15 cellular contexts compared by ENCODE assay signal in genomic region chr21:17461582-17461981, GRCh38. TPM values are rescaled to one million over a fixed set of nuclear protein-coding genes. Genes with fewer than 3 reads are reported as not detected.
DNase-seq lines count a peak whose midpoint lies in the region; ATAC-seq, FAIRE-seq and TF ChIP-seq lines count a peak whose summit lies in the region.
"Had no signal": no experiment of that assay in that cellular context is flagged by ENCODE, and none has a peak within 500 bp of the region (broad histone marks: within the 10 kb centered on the region; RNA-seq: fewer than 3 reads in every experiment).

No MANE protein-coding gene starts in this region.

- POLR2A ChIA-PET in HepG2 (lab: Yijun Ruan, JAX) = interaction anchor here (2.8 to 2.9 kb wide), 2 partner anchors 11 to 51 kb away, joined by 14 to 18 read pairs; partner anchors contain the start of gene CXADR

- peaks cover 8% of the 10 kb centered on the region for H3K27me3 Mint-ChIP-seq in stimulated activated naive CD8-positive, alpha-beta T cell treated with anti-CD3 and anti-CD28 coated beads, Interleukin-15, amount 100 ng/mL, for 72 hours

- CTCF ChIA-PET in HepG2 (lab: Yijun Ruan, JAX; ENCODE audit: low intra/inter-chr PET ratio, low total read pairs) = no interaction called here

- no peaks in the 10 kb centered on the region for H3K79me2 ChIP-seq in HepG2 (ENCODE audit: insufficient read depth, low read length)

- intact Hi-C loops in HepG2 (cut with micrococcal nuclease; ENCODE audit: unreplicated experiment) = no loop called here

- H3K9me3 ChIP-seq in HepG2 (ENCODE audit: low read length) = no peaks in the 10 kb centered on the region
- H3K9me3 ChIP-seq: SJSA1 had no signal

- no peak overlapping the region for H2AFZ ChIP-seq in HepG2 (ENCODE audit: low read length)

- no peaks in the 10 kb centered on the region for H3K9me3 Mint-ChIP-seq in stimulated activated naive CD8-positive, alpha-beta T cell treated with anti-CD3 and anti-CD28 coated beads, Interleukin-15, amount 100 ng/mL, for 72 hours
- H3K9me3 Mint-ChIP-seq: WTC11 had no signal

- in situ Hi-C loops in HepG2 (cut with HindIII; ENCODE audit: extremely low pct_ligation_motif_present, low pct_unique_long_range_greater_than_20kb) = loop anchor here (5.0 kb wide), 1 partner anchor 41 kb away; no protein-coding TSS in a partner anchor

- no peak for TF ChIP-seq POLR2A in HepG2 (IDR thresholded peaks at IDR 0.05; ENCODE audit: insufficient read depth in 1 of 2, low read depth in 2 of 2, low read length in 2 of 2)

- H3K27ac Mint-ChIP-seq in stimulated activated naive CD8-positive, alpha-beta T cell treated with anti-CD3 and anti-CD28 coated beads, Interleukin-15, amount 100 ng/mL, for 72 hours = no peak overlapping the region
- H3K27ac Mint-ChIP-seq: activated naive CD8-positive, alpha-beta T cell; WTC11 had no signal

- H3K27me3 ChIP-seq in bronchial epithelial cell (ENCODE audit: control insufficient read depth, insufficient read depth, low read length) = no peaks in the 10 kb centered on the region
- H3K27me3 ChIP-seq in HepG2 (ENCODE audit: control insufficient read depth in 1 of 2, insufficient read depth in 2 of 2, low read length in 2 of 2) = no peaks in the 10 kb centered on the region
- H3K27me3 ChIP-seq: SJSA1 had no signal

- H3K4me3 ChIP-seq in AG10803 (ENCODE audit: low read length) (no peak overlapping the region), bronchial epithelial cell (ENCODE audit: low read depth, low read length) (no peak overlapping the region), HepG2 (replicated peaks in 1 of 3; ENCODE audit: insufficient read depth in 1 of 3, low read depth in 2 of 3, low read length in 3 of 3) (no peak overlapping the region; a peak in 1 of 6 replicates)
- H3K4me3 ChIP-seq: SJSA1 had no signal

- no peak for TF ChIP-seq EP300 in HepG2 (IDR thresholded peaks at IDR 0.05; ENCODE audit: low read depth in 2 of 2, low read length in 2 of 2)
- TF ChIP-seq EP300 in HepG2 (CRISPR knock-in tag; IDR thresholded peaks at IDR 0.05; ENCODE audit: borderline replicate concordance) = no peak

- H3K27ac ChIP-seq in HepG2 (ENCODE audit: extremely low read length, insufficient read depth, low read length) = peak overlapping the region; percentile 80
- H3K27ac ChIP-seq: SJSA1 had no signal

- no peak for TF ChIP-seq RAD21 in HepG2 (CRISPR knock-in tag; IDR thresholded peaks at IDR 0.05)

- H3K9ac ChIP-seq in HepG2 (ENCODE audit: insufficient read depth, low read depth, low read length) = peak overlapping the region; percentile 23; the same call in 1 of the 2 replicates

- 17% methylated on average over 4 of the region's 4 CpGs for WGBS in HepG2 (ENCODE audit: low lambda C conversion rate)

- H3K4me1 ChIP-seq in HepG2 (ENCODE audit: insufficient read depth, low read length) = peaks cover 47% of the 10 kb centered on the region
- H3K4me1 ChIP-seq: SJSA1 had no signal

- no TSS peak for BruUV-seq in HepG2 (replicated peaks; lab: Mats Ljungman, UMichigan)

- H4K20me1 ChIP-seq in HepG2 (ENCODE audit: insufficient read depth, low read length) = no peaks in the 10 kb centered on the region

- TF ChIP-seq CTCF in AG10803 (conservative IDR thresholded peaks at IDR 0.05; ENCODE audit: low read length) (no peak), bronchial epithelial cell (IDR thresholded peaks at IDR 0.05; ENCODE audit: insufficient read depth, low read length, severe bottlenecking) (no peak), HepG2 (CRISPR knock-in tag; IDR thresholded peaks at IDR 0.05) (no peak)

- H3K36me3 ChIP-seq in bronchial epithelial cell (ENCODE audit: control insufficient read depth, insufficient read depth, low read length) (no peaks in the 10 kb centered on the region), HepG2 (replicated peaks in 1 of 2; ENCODE audit: control insufficient read depth in 1 of 2, insufficient read depth in 2 of 2, low read length in 2 of 2) (no peaks in the 10 kb centered on the region)
- H3K36me3 ChIP-seq: SJSA1 had no signal

- FAIRE-seq in bronchial epithelial cell (lab: Jason Lieb, UNC) = no peak
- no peak for FAIRE-seq in HepG2 (lab: Jason Lieb, UNC)
- FAIRE-seq: GM12892 had no signal

- no peaks in the 10 kb centered on the region for H3K4me1 Mint-ChIP-seq in stimulated activated naive CD8-positive, alpha-beta T cell treated with anti-CD3 and anti-CD28 coated beads, Interleukin-15, amount 100 ng/mL, for 72 hours
- H3K4me1 Mint-ChIP-seq: WTC11 had no signal

- DNase-seq in AG10803 (ENCODE audit: low read depth) (peak; percentile 19), NCI-H226 (peak; percentile 50), bronchial epithelial cell (ENCODE audit: low read depth) (peak; percentile 75), HepG2 (ENCODE audit: low spot score) (peak; percentile 74), NCI-H146 treated with DMSO at 0.1 percent for 48 hours (lab: John Stamatoyannopoulos, UW; ENCODE audit: unreplicated experiment) (no peak), NCI-H748 treated with DMSO at 0.1 percent for 48 hours (lab: John Stamatoyannopoulos, UW) (no peak)
- no peak for DNase-seq in stimulated activated CD8-positive, alpha-beta memory T cell treated with anti-CD3 and anti-CD28 coated beads, Interleukin-4, amount 100 ng/mL, for 48 hours
- no peak for DNase-seq in stimulated activated naive CD8-positive, alpha-beta T cell treated with anti-CD3 and anti-CD28 coated beads, Interleukin-15, amount 100 ng/mL, for 72 hours
- DNase-seq: DMS79; effector memory CD4-positive, alpha-beta T cell; NCI-H1092 had no signal

- H3K4me3 Mint-ChIP-seq in stimulated activated naive CD8-positive, alpha-beta T cell treated with anti-CD3 and anti-CD28 coated beads, Interleukin-15, amount 100 ng/mL, for 72 hours = no peak overlapping the region
- H3K4me3 Mint-ChIP-seq: activated naive CD8-positive, alpha-beta T cell; WTC11 had no signal

- peak; percentile 34; the same call in 2 of the 3 replicates for ATAC-seq in HepG2
- ATAC-seq in stimulated activated naive CD8-positive, alpha-beta T cell treated with anti-CD3 and anti-CD28 coated beads, Interleukin-15, amount 100 ng/mL, for 72 hours = no peak
- ATAC-seq: WTC11 had no signal

- peak overlapping the region; percentile 52 for H3K4me2 ChIP-seq in HepG2 (ENCODE audit: low read depth, low read length)

TF ChIP-seq in HepG2, 621 proteins besides CTCF, POLR2A, EP300 and RAD21 (continues in another document):
- TF ChIP-seq ARID5B (CRISPR knock-in tag; IDR thresholded peaks at IDR 0.05) (0 out of 2 replicates have a peak, but pooled peaks have one; percentile 13), ZNF24 (IDR thresholded peaks at IDR 0.05) (peak; percentile 74; the same call in 1 of the 2 replicates), SETDB1 (CRISPR knock-in tag; IDR thresholded peaks at IDR 0.05; ENCODE audit: borderline replicate concordance) (no peak), CEBPB (IDR thresholded peaks at IDR 0.05; ENCODE audit: borderline replicate concordance, low read depth, low read length) (0 out of 2 replicates have a peak, but pooled peaks have one; percentile 18)

RNA-seq across cellular contexts. Expression of gene CXADR, which starts 51.3 kb away (rescaled TPM):
- total RNA-seq in bronchial epithelial cell (27.9 and 43.5 TPM in 2 replicates), HepG2 (2016; rRNA removed; fragmentation: Illumina TruSeq; extraction: Trizol) (57.0 and 86.8 TPM in 2 replicates)
- total RNA-seq in HepG2 (2016; cell fraction: cytosol; rRNA removed; fragmentation: Illumina TruSeq; extraction: Trizol; ENCODE audit: low read depth) = 14.2 and 17.8 TPM in 2 replicates
- total RNA-seq in HepG2 (2016; cell fraction: insoluble cytoplasmic fraction; rRNA removed; fragmentation: Illumina TruSeq; extraction: Trizol) = 62.4 and 88.2 TPM in 2 replicates
- total RNA-seq in HepG2 (2016; cell fraction: membrane; rRNA removed; fragmentation: Illumina TruSeq; extraction: Trizol) = 25.0 and 25.5 TPM in 2 replicates
- total RNA-seq in HepG2 (2016; cell fraction: nucleus; rRNA removed; fragmentation: Illumina TruSeq; extraction: Trizol) = 97.8 and 106 TPM in 2 replicates
- 99.1 and 110 TPM in 2 replicates for polyA plus RNA-seq in HepG2 (2011; rRNA removed)
- polyA plus RNA-seq in HepG2 (2011; cell fraction: cytosol; rRNA removed) = 56.1 and 93.3 TPM in 2 replicates
- 22.6 and 33.0 TPM in 2 replicates for polyA plus RNA-seq in HepG2 (2011; cell fraction: nucleus; rRNA removed)
- 106 and 129 TPM in 2 replicates for polyA plus RNA-seq in HepG2 (2012)
- 4.7 and 5.7 TPM in 2 replicates for polyA plus RNA-seq in HepG2 (2016; cell fraction: cytosol; fragmentation: Illumina TruSeq; extraction: Trizol; ENCODE audit: low read depth)
- 32.4 and 34.8 TPM in 2 replicates for polyA plus RNA-seq in HepG2 (2016; cell fraction: insoluble cytoplasmic fraction; fragmentation: Illumina TruSeq; extraction: Trizol; ENCODE audit: low read depth)
- 8.7 and 9.3 TPM in 2 replicates for polyA plus RNA-seq in HepG2 (2016; cell fraction: membrane; fragmentation: Illumina TruSeq; extraction: Trizol; ENCODE audit: low read depth)
- polyA plus RNA-seq in HepG2 (2016; cell fraction: nucleus; fragmentation: Illumina TruSeq; extraction: Trizol; ENCODE audit: insufficient read depth, low read depth) = 64.8 and 73.1 TPM in 2 replicates
- polyA minus RNA-seq in HepG2 (2011; rRNA and poly(A)+ RNA removed; ENCODE audit: low replicate concordance) = 48.0 and 115 TPM in 2 replicates
- polyA minus RNA-seq in HepG2 (2011; cell fraction: cytosol; rRNA and poly(A)+ RNA removed) = 120 and 127 TPM in 2 replicates
- 218 and 225 TPM in 2 replicates for polyA minus RNA-seq in HepG2 (2011; cell fraction: nucleus; rRNA and poly(A)+ RNA removed)

Comparison
In these comparisons a context has a peak if more than half of its experiments do, and no peak if none do; other contexts are left out.
1. DNase-seq: peak in AG10803 (single experiment), NCI-H226 (single experiment), bronchial epithelial cell (single experiment) and HepG2 (single experiment); none in NCI-H146 treated with DMSO at 0.1 percent for 48 hours (single experiment), stimulated activated CD8-positive, alpha-beta memory T cell treated with anti-CD3 and anti-CD28 coated beads, Interleukin-4, amount 100 ng/mL, for 48 hours (single experiment), stimulated activated naive CD8-positive, alpha-beta T cell treated with anti-CD3 and anti-CD28 coated beads, Interleukin-15, amount 100 ng/mL, for 72 hours (0 of 2) and NCI-H748 treated with DMSO at 0.1 percent for 48 hours (single experiment).